Comparison of ENCODE assay signal across 16 cellular contexts in genomic region chr20:17314262-17314661, GRCh38.
DNase-seq lines count a peak whose midpoint lies in the region; ATAC-seq, FAIRE-seq and TF ChIP-seq lines count a peak whose summit lies in the region.
"Had no signal": no experiment of that assay in that cellular context is flagged by ENCODE, and none has a peak within 500 bp of the region (broad histone marks: within the 10 kb centered on the region; RNA-seq: fewer than 3 reads in every experiment).

No MANE protein-coding gene starts in this region.

- H3K79me2 ChIP-seq in keratinocyte (ENCODE audit: control insufficient read depth, insufficient read depth, low read length): no peaks in the 10 kb centered on the region

- ATAC-seq in esophagus mucosa: peak; percentile 72
- ATAC-seq: CD8-positive, alpha-beta T cell; HCT116 had no signal

- H2AFZ ChIP-seq in keratinocyte (ENCODE audit: control insufficient read depth, low read length): peak overlapping the region; percentile 30

- FAIRE-seq in keratinocyte (lab: Jason Lieb, UNC): no peak
- FAIRE-seq: A204.1, D721Med, H54 had no signal

- no peaks in the 10 kb centered on the region for H3K9me1 ChIP-seq in keratinocyte (ENCODE audit: control insufficient read depth, extremely low read depth, insufficient read depth, low read length)

- H3K27me3 ChIP-seq in keratinocyte (ENCODE audit: control insufficient read depth, extremely low read depth, insufficient read depth, low read length): no peaks in the 10 kb centered on the region

- no peak overlapping the region for H3K4me3 ChIP-seq in keratinocyte (ENCODE audit: control insufficient read depth in 2 of 3, extremely low read depth in 1 of 3, insufficient read depth in 2 of 3, low read depth in 1 of 3, low read length in 3 of 3)

- H3K27ac ChIP-seq in keratinocyte (ENCODE audit: control insufficient read depth, insufficient read depth, low read length): no peak overlapping the region
- H3K27ac ChIP-seq: HL-60 had no signal

- H4K20me1 ChIP-seq in keratinocyte (ENCODE audit: control insufficient read depth, extremely low read depth, insufficient read depth, low read length): no peaks in the 10 kb centered on the region

- H3K36me3 ChIP-seq in keratinocyte (ENCODE audit: control insufficient read depth in 2 of 2, extremely low read depth in 1 of 2, insufficient read depth in 2 of 2, low read length in 2 of 2): no peaks in the 10 kb centered on the region

- dilution Hi-C loops in keratinocyte (cut with MboI; ENCODE audit: extremely low pct_ligation_motif_present, low sequenced_read_pairs): no loop called here

- H3K4me1 ChIP-seq in keratinocyte (ENCODE audit: control insufficient read depth, extremely low read depth, insufficient read depth, low read length): no peaks in the 10 kb centered on the region

- no peak overlapping the region for H3K9ac ChIP-seq in keratinocyte (ENCODE audit: control insufficient read depth, extremely low read depth, insufficient read depth, low read length)

- no peak for TF ChIP-seq CTCF in keratinocyte (optimal IDR thresholded peaks at IDR 0.05 in 1 of 3, IDR thresholded peaks at IDR 0.05 in 1 of 3, conservative IDR thresholded peaks at IDR 0.05 in 1 of 3; ENCODE audit: extremely low read depth in 1 of 3, insufficient read depth in 2 of 3, low read length in 3 of 3)

- H3K9me3 ChIP-seq in keratinocyte (ENCODE audit: control insufficient read depth, low read depth, low read length): no peaks in the 10 kb centered on the region

- peak; percentile 36 for DNase-seq in Daoy (ENCODE audit: low read depth)
- peak; percentile 62 for DNase-seq in NCI-H69 (lab: John Stamatoyannopoulos, UW)
- no peak for DNase-seq in keratinocyte (ENCODE audit: low read depth, low spot score)
- no peak for DNase-seq in NCI-H146 (lab: John Stamatoyannopoulos, UW)
- no peak for DNase-seq in DMS 273 (lab: John Stamatoyannopoulos, UW; ENCODE audit: unreplicated experiment)
- no peak for DNase-seq in stimulated activated CD4-positive, alpha-beta T cell treated with anti-CD3 and anti-CD28 coated beads, Interleukin-1b, Interleukin-23, amount 100 ng/mL, for 48 hours
- DNase-seq: CD8-positive, alpha-beta T cell; COR-L47; DND-41; GF-D8 had no signal

- no peak overlapping the region for H3K4me2 ChIP-seq in keratinocyte (ENCODE audit: control insufficient read depth, extremely low read depth, insufficient read depth, low read depth, low read length)

Comparison
In these comparisons a context has a peak if more than half of its experiments do, and no peak if none do; other contexts are left out.
1. DNase-seq: peak in Daoy (single experiment) and NCI-H69 (single experiment); none in keratinocyte (single experiment), NCI-H146 (single experiment), DMS 273 (single experiment) and stimulated activated CD4-positive, alpha-beta T cell treated with anti-CD3 and anti-CD28 coated beads, Interleukin-1b, Interleukin-23, amount 100 ng/mL, for 48 hours (single experiment).